ENCODE assay signal across 14 cellular contexts in the genomic region with DNA sequence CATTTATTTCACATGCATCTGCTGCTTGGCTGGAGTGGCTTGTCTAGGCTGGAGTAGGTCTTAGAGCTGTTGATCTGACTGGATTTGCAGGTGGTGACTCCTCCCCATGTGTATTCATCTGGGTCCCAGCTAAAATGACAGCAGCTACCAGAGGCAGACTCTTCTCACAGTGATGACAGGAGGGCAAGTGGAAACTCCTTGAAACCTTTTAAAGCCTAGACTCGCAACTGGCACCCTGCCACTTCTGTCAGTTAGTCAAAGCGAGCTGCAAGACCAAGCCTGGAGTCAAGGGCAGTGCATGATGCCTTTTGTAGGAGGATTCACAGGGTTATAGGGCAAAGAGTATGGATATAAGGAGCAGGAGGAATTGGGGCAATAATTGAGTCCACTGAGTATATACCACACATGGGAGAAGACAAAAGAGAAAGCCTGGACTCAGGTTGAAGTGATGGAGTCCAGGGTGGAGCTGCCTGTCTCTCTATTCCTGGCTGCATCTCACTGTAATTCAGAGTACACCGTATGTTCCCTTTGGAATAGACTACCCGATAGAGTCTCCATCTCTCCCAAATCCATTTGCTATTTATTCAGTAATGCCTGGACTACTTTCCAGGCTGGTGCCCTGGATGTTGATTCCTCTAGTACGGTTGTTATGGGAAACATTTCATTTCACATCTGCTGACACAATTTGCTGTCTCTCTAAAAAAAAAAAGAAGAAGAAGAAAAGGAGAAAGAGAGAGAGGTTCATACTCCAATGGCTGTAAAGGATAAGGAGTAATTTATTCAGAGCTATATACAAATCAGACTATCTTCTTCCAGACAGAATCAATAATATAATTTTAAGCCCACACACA.
A peak's percentile ranks its signal among the peaks of the same experiment; 100 is the strongest.
DNase-seq lines count a peak whose midpoint lies in the region; ATAC-seq and TF ChIP-seq lines count a peak whose summit lies in the region.
"Had no signal": no experiment of that assay in that cellular context is flagged by ENCODE, and none has a peak within 500 bp of the region (broad histone marks: within the 10 kb centered on the region; RNA-seq: fewer than 3 reads in every experiment).

No MANE protein-coding gene starts in this region.

- H3K79me1 ChIP-seq in neuronal stem cell (ENCODE audit: low read depth, low read length) = no peaks in the 10 kb centered on the region

- no peak overlapping the region for H4K8ac ChIP-seq in neuronal stem cell (ENCODE audit: low read depth, low read length)

- H3K36me3 ChIP-seq in neuronal stem cell (replicated peaks in 1 of 2; ENCODE audit: control insufficient read depth in 2 of 2, insufficient read depth in 2 of 2, low read length in 2 of 2) (no peaks in the 10 kb centered on the region), MG63 (no peaks in the 10 kb centered on the region)
- H3K36me3 ChIP-seq: pancreas had no signal

- no CpG with 5 or more reads among the region's 5 CpGs for WGBS in neuronal stem cell (ENCODE audit: extremely low coverage in 2 of 2, insufficient read length in 2 of 2, insufficient replicate concordance in 1 of 2), 2 donors

- H2BK120ac ChIP-seq in neuronal stem cell (ENCODE audit: low read depth, low read length) = no peak overlapping the region

- H2AK5ac ChIP-seq in neuronal stem cell (ENCODE audit: low read depth, low read length) = no peak overlapping the region

- peak overlapping the region; percentile 5 for H2AFZ ChIP-seq in neuronal stem cell (ENCODE audit: low read length)

- no peak overlapping the region for H2BK15ac ChIP-seq in neuronal stem cell (ENCODE audit: low read length)

- H3K4me3 ChIP-seq in choroid plexus epithelial cell (ENCODE audit: low read depth, low read length) (no peak overlapping the region), neuronal stem cell (ENCODE audit: low read length in 2 of 2) (no peak overlapping the region), MG63 (no peak overlapping the region)
- H3K4me3 ChIP-seq: pancreas had no signal

- DNase-seq in NCI-H1105 (lab: John Stamatoyannopoulos, UW) (peak; percentile 65), NCI-H345 (lab: John Stamatoyannopoulos, UW) (peak; percentile 69), choroid plexus epithelial cell (ENCODE audit: low read depth) (peak; percentile 16), neuronal stem cell (ENCODE audit: low spot score) (no peak), NCI-H446 (lab: John Stamatoyannopoulos, UW) (no peak), MG63 (no peak), 8988T (no peak)
- DNase-seq: activated CD4-positive, alpha-beta memory T cell treated with anti-CD3 and anti-CD28 coated beads for 36 hours; activated T-cell treated with anti-CD3 and anti-CD28 coated beads, Interleukin-2, amount 50 U/mL, for 48 hours; H9; NCI-H1436; pancreas had no signal

- TF ChIP-seq CTCF in choroid plexus epithelial cell (conservative IDR thresholded peaks at IDR 0.05; ENCODE audit: low read depth, low read length) = no peak

- H2BK5ac ChIP-seq in neuronal stem cell (ENCODE audit: low read length) = no peak overlapping the region

- H3K27me3 ChIP-seq in neuronal stem cell (ENCODE audit: control insufficient read depth in 3 of 3, insufficient read depth in 3 of 3, low read depth in 1 of 3, low read length in 3 of 3) (peaks cover 0 to 2% (median 0%) of the 10 kb centered on the region in 3 experiments), MG63 (no peaks in the 10 kb centered on the region; the same call in 1 of the 2 replicates)
- H3K27me3 ChIP-seq: pancreas had no signal

- no peak overlapping the region for H4K91ac ChIP-seq in neuronal stem cell (ENCODE audit: low read depth, low read length, poor library complexity)

- peaks cover 6 to 23% of the 10 kb centered on the region in 2 donors for H3K4me1 ChIP-seq in neuronal stem cell (ENCODE audit: control insufficient read depth in 2 of 2, insufficient read depth in 1 of 2, low read depth in 1 of 2, low read length in 2 of 2)
- H3K4me1 ChIP-seq: pancreas had no signal

- H3K4me2 ChIP-seq in neuronal stem cell (ENCODE audit: insufficient read depth, low read length, poor library complexity, severe bottlenecking) = no peak overlapping the region

- H3K27ac ChIP-seq in neuronal stem cell (replicated peaks; ENCODE audit: low read length) = no peak overlapping the region
- H3K27ac ChIP-seq: C4-2B, pancreas had no signal

- H3K9me3 ChIP-seq in neuronal stem cell (replicated peaks in 1 of 2; ENCODE audit: control insufficient read depth in 2 of 2, insufficient read depth in 1 of 2, low read depth in 1 of 2, low read length in 2 of 2) (no peaks in the 10 kb centered on the region), MG63 (no peaks in the 10 kb centered on the region)
- H3K9me3 ChIP-seq: pancreas had no signal

- H3K9ac ChIP-seq in neuronal stem cell (ENCODE audit: low read depth, low read length, poor library complexity) = no peak overlapping the region

- H3K23ac ChIP-seq in neuronal stem cell (ENCODE audit: low read depth, low read length, poor library complexity) = no peak overlapping the region

- no peak overlapping the region for H3K14ac ChIP-seq in neuronal stem cell (ENCODE audit: low read length)

- no peak for ATAC-seq in HG03159 (IDR thresholded peaks at IDR 0.05; ENCODE audit: unreplicated experiment)
- ATAC-seq: pancreas had no signal

- H2BK12ac ChIP-seq in neuronal stem cell (ENCODE audit: low read length) = no peak overlapping the region

- H3K18ac ChIP-seq in neuronal stem cell (ENCODE audit: low read length) = no peak overlapping the region

- no peak overlapping the region for H3K4ac ChIP-seq in neuronal stem cell (ENCODE audit: low read length)

Comparison
In these comparisons a context has a peak if more than half of its experiments do, and no peak if none do; other contexts are left out.
1. DNase-seq: peak in NCI-H1105 (single experiment), NCI-H345 (single experiment) and choroid plexus epithelial cell (single experiment); none in neuronal stem cell (single experiment), NCI-H446 (0 of 2), MG63 (single experiment) and 8988T (single experiment).